In the genomic region with DNA sequence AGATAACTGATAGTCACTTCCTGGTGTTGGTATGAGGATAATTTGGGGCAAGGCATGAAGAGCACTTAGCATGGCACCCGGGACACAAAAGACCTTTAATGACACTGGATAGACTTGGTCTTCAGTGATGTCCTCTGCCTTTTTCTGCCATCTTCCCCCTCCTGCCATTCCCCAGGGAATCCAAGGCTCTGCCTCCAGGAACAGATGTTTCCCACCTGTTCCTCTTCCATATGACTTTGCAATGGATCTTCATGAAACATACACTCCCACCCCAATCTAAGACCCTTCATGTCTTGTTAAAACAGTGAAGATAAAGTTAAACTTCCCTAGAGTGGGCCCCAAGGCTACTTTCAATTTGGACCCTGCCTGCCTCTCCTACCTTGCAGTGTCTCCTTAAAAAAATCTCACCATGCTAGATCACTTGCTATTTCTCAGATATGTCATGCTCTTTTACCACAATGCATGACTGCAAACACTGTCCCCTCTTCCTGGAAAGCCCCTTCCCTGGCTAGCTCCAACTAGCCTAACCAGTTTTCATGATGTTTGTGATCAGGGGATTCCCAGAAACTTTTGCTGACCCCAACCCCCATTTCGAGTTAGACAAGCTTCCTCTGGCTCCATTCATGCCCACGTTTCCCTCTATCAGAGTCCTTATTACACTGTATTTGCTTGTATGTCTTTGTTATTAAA, we compare ENCODE assay signal across 1 cellular context.
A peak's percentile ranks its signal among the peaks of the same experiment; 100 is the strongest.
TF ChIP-seq lines count a peak whose summit lies in the region.

No MANE protein-coding gene starts in this region.

TF ChIP-seq in GM12878, 131 proteins besides CTCF, POLR2A, EP300 and RAD21 (continued from another document and continues in another):
- TF ChIP-seq TARDBP (IDR thresholded peaks at IDR 0.05; ENCODE audit: borderline replicate concordance) (no peak), POLR2AphosphoS2 (IDR thresholded peaks at IDR 0.05; ENCODE audit: low read depth, low read length) (no peak), ZNF24 (IDR thresholded peaks at IDR 0.05) (no peak), EZH2 (IDR thresholded peaks at IDR 0.05; ENCODE audit: borderline replicate concordance, control insufficient read depth, low read depth, low read length) (no peak), NFXL1 (IDR thresholded peaks at IDR 0.05; ENCODE audit: borderline replicate concordance) (no peak), IRF4 (IDR thresholded peaks at IDR 0.05; ENCODE audit: low read depth, low read length) (no peak), NR2F1 (conservative IDR thresholded peaks at IDR 0.05) (peak; percentile 71; the same call in 1 of the 2 replicates), JUND (IDR thresholded peaks at IDR 0.05; ENCODE audit: low read depth, low read length) (no peak), STAT1 (conservative IDR thresholded peaks at IDR 0.05) (no peak), TBL1XR1 (IDR thresholded peaks at IDR 0.05; ENCODE audit: low read depth, low read length) (no peak), HDAC2 (IDR thresholded peaks at IDR 0.05) (no peak), SMAD1 (IDR thresholded peaks at IDR 0.05; ENCODE audit: low read depth, partially characterized antibody) (no peak), FOS (IDR thresholded peaks at IDR 0.05; ENCODE audit: borderline replicate concordance, extremely low read depth, insufficient read length) (no peak), SRF (IDR thresholded peaks at IDR 0.05; ENCODE audit: low read depth in 2 of 2, low read length in 2 of 2) (no peak), SMARCA5 (IDR thresholded peaks at IDR 0.05) (no peak), FOXM1 (IDR thresholded peaks at IDR 0.05; ENCODE audit: low read depth, low read length) (peak; percentile 94; the same call in 1 of the 2 replicates), ASH2L (IDR thresholded peaks at IDR 0.05; ENCODE audit: borderline replicate concordance, low read depth) (no peak), CBX5 (IDR thresholded peaks at IDR 0.05; ENCODE audit: low read depth) (no peak), FOXK2 (IDR thresholded peaks at IDR 0.05) (no peak), ETV6 (conservative IDR thresholded peaks at IDR 0.05 in 1 of 2, IDR thresholded peaks at IDR 0.05 in 1 of 2; ENCODE audit: borderline replicate concordance in 1 of 2, low read depth in 1 of 2) (no peak; a peak in 1 of 4 replicates), ZNF622 (IDR thresholded peaks at IDR 0.05) (no peak), POU2F2 (IDR thresholded peaks at IDR 0.05; ENCODE audit: borderline replicate concordance, low read depth, low read length) (peak; percentile 48; the same call in 1 of the 3 replicates), NFYA (IDR thresholded peaks at IDR 0.05; ENCODE audit: borderline replicate concordance, low read depth, low read length) (no peak), RBBP5 (conservative IDR thresholded peaks at IDR 0.05) (no peak), GABPA (IDR thresholded peaks at IDR 0.05; ENCODE audit: low read depth) (no peak), KAT2A (conservative IDR thresholded peaks at IDR 0.05; ENCODE audit: control insufficient read depth, low read depth, low read length) (no peak), HCFC1 (IDR thresholded peaks at IDR 0.05; ENCODE audit: low read length) (no peak), SREBF2 (IDR thresholded peaks at IDR 0.05; ENCODE audit: low read length) (no peak), MTA3 (IDR thresholded peaks at IDR 0.05; ENCODE audit: borderline replicate concordance, low read length) (peak; percentile 24; the same call in 1 of the 2 replicates), GATAD2B (conservative IDR thresholded peaks at IDR 0.05; ENCODE audit: low read depth) (peak; percentile 15; the same call in 1 of the 2 replicates), ZZZ3 (IDR thresholded peaks at IDR 0.05; ENCODE audit: control insufficient read depth, insufficient read length, low read depth) (no peak), CHD1 (IDR thresholded peaks at IDR 0.05; ENCODE audit: low read depth, low read length) (no peak), HDAC6 (IDR thresholded peaks at IDR 0.05; ENCODE audit: unreplicated experiment) (no peak), CBX3 (IDR thresholded peaks at IDR 0.05; ENCODE audit: borderline replicate concordance, low read depth) (no peak), SMC3 (IDR thresholded peaks at IDR 0.05; ENCODE audit: borderline replicate concordance, low read length) (0 out of 2 replicates have a peak, but pooled peaks have one; percentile 9), PAX8 (IDR thresholded peaks at IDR 0.05) (no peak), TCF3 (IDR thresholded peaks at IDR 0.05; ENCODE audit: borderline replicate concordance, insufficient read depth, low read depth, low read length) (no peak), EGR1 (IDR thresholded peaks at IDR 0.05; ENCODE audit: borderline replicate concordance in 1 of 2, low read depth in 2 of 2, low read length in 2 of 2) (no peak), SIN3A (IDR thresholded peaks at IDR 0.05; ENCODE audit: low read depth, low read length) (no peak), TAF1 (IDR thresholded peaks at IDR 0.05; ENCODE audit: borderline replicate concordance, low read depth, low read length) (peak; percentile 54), ZNF207 (IDR thresholded peaks at IDR 0.05; ENCODE audit: borderline replicate concordance) (no peak), RUNX3 (IDR thresholded peaks at IDR 0.05; ENCODE audit: low read length) (peak; percentile 93), JUNB (IDR thresholded peaks at IDR 0.05) (peak; percentile 24; the same call in 1 of the 2 replicates), SMAD5 (IDR thresholded peaks at IDR 0.05; ENCODE audit: low read depth) (no peak), NR2C1 (IDR thresholded peaks at IDR 0.05) (no peak), TCF7 (IDR thresholded peaks at IDR 0.05; ENCODE audit: borderline replicate concordance) (no peak), POLR2AphosphoS5 (IDR thresholded peaks at IDR 0.05; ENCODE audit: low read length) (peak; percentile 55; the same call in 1 of the 2 replicates), BMI1 (IDR thresholded peaks at IDR 0.05; ENCODE audit: borderline replicate concordance) (no peak), IKZF2 (IDR thresholded peaks at IDR 0.05) (peak in 1 of 2 experiments; percentile 72; a peak in 3 of 4 replicates)
- TF ChIP-seq, protein P1, sequence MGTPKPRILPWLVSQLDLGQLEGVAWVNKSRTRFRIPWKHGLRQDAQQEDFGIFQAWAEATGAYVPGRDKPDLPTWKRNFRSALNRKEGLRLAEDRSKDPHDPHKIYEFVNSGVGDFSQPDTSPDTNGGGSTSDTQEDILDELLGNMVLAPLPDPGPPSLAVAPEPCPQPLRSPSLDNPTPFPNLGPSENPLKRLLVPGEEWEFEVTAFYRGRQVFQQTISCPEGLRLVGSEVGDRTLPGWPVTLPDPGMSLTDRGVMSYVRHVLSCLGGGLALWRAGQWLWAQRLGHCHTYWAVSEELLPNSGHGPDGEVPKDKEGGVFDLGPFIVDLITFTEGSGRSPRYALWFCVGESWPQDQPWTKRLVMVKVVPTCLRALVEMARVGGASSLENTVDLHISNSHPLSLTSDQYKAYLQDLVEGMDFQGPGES (IDR thresholded peaks at IDR 0.05) = no peak
- TF ChIP-seq, protein P2, sequence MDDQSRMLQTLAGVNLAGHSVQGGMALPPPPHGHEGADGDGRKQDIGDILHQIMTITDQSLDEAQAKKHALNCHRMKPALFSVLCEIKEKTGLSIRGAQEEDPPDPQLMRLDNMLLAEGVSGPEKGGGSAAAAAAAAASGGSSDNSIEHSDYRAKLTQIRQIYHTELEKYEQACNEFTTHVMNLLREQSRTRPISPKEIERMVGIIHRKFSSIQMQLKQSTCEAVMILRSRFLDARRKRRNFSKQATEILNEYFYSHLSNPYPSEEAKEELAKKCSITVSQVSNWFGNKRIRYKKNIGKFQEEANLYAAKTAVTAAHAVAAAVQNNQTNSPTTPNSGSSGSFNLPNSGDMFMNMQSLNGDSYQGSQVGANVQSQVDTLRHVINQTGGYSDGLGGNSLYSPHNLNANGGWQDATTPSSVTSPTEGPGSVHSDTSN (IDR thresholded peaks at IDR 0.05; ENCODE audit: insufficient replicate concordance, low read depth, low read length) = no peak
- TF ChIP-seq, protein P3, sequence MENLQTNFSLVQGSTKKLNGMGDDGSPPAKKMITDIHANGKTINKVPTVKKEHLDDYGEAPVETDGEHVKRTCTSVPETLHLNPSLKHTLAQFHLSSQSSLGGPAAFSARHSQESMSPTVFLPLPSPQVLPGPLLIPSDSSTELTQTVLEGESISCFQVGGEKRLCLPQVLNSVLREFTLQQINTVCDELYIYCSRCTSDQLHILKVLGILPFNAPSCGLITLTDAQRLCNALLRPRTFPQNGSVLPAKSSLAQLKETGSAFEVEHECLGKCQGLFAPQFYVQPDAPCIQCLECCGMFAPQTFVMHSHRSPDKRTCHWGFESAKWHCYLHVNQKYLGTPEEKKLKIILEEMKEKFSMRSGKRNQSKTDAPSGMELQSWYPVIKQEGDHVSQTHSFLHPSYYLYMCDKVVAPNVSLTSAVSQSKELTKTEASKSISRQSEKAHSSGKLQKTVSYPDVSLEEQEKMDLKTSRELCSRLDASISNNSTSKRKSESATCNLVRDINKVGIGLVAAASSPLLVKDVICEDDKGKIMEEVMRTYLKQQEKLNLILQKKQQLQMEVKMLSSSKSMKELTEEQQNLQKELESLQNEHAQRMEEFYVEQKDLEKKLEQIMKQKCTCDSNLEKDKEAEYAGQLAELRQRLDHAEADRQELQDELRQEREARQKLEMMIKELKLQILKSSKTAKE (IDR thresholded peaks at IDR 0.05; ENCODE audit: low read depth, poor library complexity, severe bottlenecking) = peak; percentile 57
- TF ChIP-seq, protein P4, sequence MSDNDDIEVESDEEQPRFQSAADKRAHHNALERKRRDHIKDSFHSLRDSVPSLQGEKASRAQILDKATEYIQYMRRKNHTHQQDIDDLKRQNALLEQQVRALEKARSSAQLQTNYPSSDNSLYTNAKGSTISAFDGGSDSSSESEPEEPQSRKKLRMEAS (IDR thresholded peaks at IDR 0.05; ENCODE audit: low read depth, low read length) = no peak
- TF ChIP-seq, protein P5, sequence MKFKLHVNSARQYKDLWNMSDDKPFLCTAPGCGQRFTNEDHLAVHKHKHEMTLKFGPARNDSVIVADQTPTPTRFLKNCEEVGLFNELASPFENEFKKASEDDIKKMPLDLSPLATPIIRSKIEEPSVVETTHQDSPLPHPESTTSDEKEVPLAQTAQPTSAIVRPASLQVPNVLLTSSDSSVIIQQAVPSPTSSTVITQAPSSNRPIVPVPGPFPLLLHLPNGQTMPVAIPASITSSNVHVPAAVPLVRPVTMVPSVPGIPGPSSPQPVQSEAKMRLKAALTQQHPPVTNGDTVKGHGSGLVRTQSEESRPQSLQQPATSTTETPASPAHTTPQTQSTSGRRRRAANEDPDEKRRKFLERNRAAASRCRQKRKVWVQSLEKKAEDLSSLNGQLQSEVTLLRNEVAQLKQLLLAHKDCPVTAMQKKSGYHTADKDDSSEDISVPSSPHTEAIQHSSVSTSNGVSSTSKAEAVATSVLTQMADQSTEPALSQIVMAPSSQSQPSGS (IDR thresholded peaks at IDR 0.05; ENCODE audit: low read length) = peak; percentile 73
- TF ChIP-seq, protein P6, sequence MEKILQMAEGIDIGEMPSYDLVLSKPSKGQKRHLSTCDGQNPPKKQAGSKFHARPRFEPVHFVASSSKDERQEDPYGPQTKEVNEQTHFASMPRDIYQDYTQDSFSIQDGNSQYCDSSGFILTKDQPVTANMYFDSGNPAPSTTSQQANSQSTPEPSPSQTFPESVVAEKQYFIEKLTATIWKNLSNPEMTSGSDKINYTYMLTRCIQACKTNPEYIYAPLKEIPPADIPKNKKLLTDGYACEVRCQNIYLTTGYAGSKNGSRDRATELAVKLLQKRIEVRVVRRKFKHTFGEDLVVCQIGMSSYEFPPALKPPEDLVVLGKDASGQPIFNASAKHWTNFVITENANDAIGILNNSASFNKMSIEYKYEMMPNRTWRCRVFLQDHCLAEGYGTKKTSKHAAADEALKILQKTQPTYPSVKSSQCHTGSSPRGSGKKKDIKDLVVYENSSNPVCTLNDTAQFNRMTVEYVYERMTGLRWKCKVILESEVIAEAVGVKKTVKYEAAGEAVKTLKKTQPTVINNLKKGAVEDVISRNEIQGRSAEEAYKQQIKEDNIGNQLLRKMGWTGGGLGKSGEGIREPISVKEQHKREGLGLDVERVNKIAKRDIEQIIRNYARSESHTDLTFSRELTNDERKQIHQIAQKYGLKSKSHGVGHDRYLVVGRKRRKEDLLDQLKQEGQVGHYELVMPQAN (conservative IDR thresholded peaks at IDR 0.05) = no peak
- TF ChIP-seq, protein P7, sequence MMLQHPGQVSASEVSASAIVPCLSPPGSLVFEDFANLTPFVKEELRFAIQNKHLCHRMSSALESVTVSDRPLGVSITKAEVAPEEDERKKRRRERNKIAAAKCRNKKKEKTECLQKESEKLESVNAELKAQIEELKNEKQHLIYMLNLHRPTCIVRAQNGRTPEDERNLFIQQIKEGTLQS (IDR thresholded peaks at IDR 0.05; ENCODE audit: borderline replicate concordance, extremely low read depth, low read depth, low read length) = no peak
- TF ChIP-seq, protein P8, sequence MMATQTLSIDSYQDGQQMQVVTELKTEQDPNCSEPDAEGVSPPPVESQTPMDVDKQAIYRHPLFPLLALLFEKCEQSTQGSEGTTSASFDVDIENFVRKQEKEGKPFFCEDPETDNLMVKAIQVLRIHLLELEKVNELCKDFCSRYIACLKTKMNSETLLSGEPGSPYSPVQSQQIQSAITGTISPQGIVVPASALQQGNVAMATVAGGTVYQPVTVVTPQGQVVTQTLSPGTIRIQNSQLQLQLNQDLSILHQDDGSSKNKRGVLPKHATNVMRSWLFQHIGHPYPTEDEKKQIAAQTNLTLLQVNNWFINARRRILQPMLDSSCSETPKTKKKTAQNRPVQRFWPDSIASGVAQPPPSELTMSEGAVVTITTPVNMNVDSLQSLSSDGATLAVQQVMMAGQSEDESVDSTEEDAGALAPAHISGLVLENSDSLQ (IDR thresholded peaks at IDR 0.05) = peak; percentile 37; the same call in 1 of the 2 replicates
- TF ChIP-seq, protein P9, sequence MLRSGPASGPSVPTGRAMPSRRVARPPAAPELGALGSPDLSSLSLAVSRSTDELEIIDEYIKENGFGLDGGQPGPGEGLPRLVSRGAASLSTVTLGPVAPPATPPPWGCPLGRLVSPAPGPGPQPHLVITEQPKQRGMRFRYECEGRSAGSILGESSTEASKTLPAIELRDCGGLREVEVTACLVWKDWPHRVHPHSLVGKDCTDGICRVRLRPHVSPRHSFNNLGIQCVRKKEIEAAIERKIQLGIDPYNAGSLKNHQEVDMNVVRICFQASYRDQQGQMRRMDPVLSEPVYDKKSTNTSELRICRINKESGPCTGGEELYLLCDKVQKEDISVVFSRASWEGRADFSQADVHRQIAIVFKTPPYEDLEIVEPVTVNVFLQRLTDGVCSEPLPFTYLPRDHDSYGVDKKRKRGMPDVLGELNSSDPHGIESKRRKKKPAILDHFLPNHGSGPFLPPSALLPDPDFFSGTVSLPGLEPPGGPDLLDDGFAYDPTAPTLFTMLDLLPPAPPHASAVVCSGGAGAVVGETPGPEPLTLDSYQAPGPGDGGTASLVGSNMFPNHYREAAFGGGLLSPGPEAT (IDR thresholded peaks at IDR 0.05; ENCODE audit: low read depth) = peak; percentile 95
- TF ChIP-seq, protein P10, sequence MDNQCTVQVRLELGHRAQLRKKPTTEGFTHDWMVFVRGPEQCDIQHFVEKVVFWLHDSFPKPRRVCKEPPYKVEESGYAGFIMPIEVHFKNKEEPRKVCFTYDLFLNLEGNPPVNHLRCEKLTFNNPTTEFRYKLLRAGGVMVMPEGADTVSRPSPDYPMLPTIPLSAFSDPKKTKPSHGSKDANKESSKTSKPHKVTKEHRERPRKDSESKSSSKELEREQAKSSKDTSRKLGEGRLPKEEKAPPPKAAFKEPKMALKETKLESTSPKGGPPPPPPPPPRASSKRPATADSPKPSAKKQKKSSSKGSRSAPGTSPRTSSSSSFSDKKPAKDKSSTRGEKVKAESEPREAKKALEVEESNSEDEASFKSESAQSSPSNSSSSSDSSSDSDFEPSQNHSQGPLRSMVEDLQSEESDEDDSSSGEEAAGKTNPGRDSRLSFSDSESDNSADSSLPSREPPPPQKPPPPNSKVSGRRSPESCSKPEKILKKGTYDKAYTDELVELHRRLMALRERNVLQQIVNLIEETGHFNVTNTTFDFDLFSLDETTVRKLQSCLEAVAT (IDR thresholded peaks at IDR 0.05) = no peak
